Comparison of ENCODE assay signal across 11 cellular contexts in the genomic region with DNA sequence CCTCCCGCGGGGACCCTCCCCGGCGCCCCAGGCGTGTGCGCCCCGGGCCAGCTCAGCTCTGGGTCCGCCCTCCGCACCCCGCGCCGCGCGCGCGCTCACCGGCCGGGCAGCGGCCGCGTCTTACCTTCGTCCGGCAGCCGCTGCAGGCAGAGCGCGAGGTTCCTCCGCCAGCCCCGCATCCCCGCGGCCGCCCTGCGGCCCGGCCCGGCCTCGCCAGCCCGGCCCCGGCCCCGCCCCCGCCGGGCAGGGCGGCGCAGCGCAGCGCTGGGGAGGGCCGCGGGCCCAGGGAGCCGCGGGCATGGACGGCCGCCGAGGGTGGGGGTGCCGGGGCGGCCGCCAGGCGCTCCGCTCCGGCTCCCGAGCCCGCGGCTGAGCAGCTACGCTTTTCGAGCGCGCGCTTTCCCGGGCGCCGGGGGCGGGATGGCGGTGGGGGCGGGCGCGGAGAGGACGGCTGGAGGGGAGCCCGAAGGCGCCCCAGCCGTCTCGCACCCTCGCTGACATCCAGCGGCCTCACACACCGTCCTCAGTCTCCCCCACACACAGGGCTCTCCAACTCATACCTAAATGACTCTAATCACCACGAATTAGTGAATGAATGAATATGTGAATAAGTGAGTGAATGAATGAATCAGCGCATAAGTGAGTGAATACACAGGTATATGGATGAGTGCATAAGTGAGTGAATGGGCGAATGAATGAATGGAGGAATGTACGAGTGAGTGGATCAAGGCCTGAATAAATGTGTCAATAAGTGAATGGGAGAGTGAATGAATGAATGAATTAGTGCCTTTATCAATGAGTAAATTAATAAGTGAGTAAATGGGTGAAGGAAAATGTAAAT. TPM values are rescaled to one million over a fixed set of nuclear protein-coding genes. Genes with fewer than 3 reads are reported as not detected.
DNase-seq lines count a peak whose midpoint lies in the region; ATAC-seq, FAIRE-seq and TF ChIP-seq lines count a peak whose summit lies in the region.
"Had no signal": no experiment of that assay in that cellular context is flagged by ENCODE, and none has a peak within 500 bp of the region (broad histone marks: within the 10 kb centered on the region; RNA-seq: fewer than 3 reads in every experiment).

No MANE protein-coding gene starts in this region.

- whole genome bisulfite sequencing in HepG2 (ENCODE audit: low lambda C conversion rate): 42% methylated on average over 11 of the region's 85 CpGs
- WGBS in upper lobe of left lung, 2 donors: 8 to 41% methylated on average over 6 to 56 of the region's 85 CpGs

- peaks cover 61% of the 10 kb centered on the region for H3K27me3 Mint-ChIP-seq in activated CD4-positive, alpha-beta T cell treated with anti-CD3 and anti-CD28 coated beads for 36 hours
- H3K27me3 Mint-ChIP-seq in stimulated activated naive CD8-positive, alpha-beta T cell treated with anti-CD3 and anti-CD28 coated beads, Interleukin-15, amount 100 ng/mL, for 72 hours: peaks cover 73% of the 10 kb centered on the region

- CTCF ChIA-PET in activated CD4-positive, alpha-beta T cell treated with anti-CD3 and anti-CD28 coated beads for 36 hours (lab: Charles Lee): no interaction called here
- CTCF ChIA-PET in HepG2 (lab: Yijun Ruan, JAX; ENCODE audit: low intra/inter-chr PET ratio, low total read pairs): interaction anchor here (1.8 kb wide), 1 partner anchor 94 kb away, joined by 5 read pairs; no protein-coding TSS in a partner anchor

- H3K4me3 ChIP-seq in coronary artery (peak overlapping the region; percentile 63), HepG2 (replicated peaks in 1 of 3; ENCODE audit: insufficient read depth in 1 of 3, low read depth in 2 of 3, low read length in 3 of 3) (peak overlapping the region in 2 of 3 experiments; percentile 30 to 68; a peak in 3 of 6 replicates), upper lobe of left lung (peak overlapping the region in 3 of 4 donors; percentile 19 to 30 (median 29))

- TF ChIP-seq RAD21 in HepG2 (CRISPR knock-in tag; IDR thresholded peaks at IDR 0.05): no peak

- H3K27me3 ChIP-seq in HepG2 (ENCODE audit: control insufficient read depth in 1 of 2, insufficient read depth in 2 of 2, low read length in 2 of 2): peaks cover 3 to 42% of the 10 kb centered on the region in 2 experiments; a peak in 4 of 5 replicates
- H3K27me3 ChIP-seq in upper lobe of left lung: peaks cover 0 to 24% (median 10%) of the 10 kb centered on the region in 4 donors

- BruUV-seq in HepG2 (replicated peaks; lab: Mats Ljungman, UMichigan): no TSS peak

- no peak for TF ChIP-seq POLR2A in HepG2 (IDR thresholded peaks at IDR 0.05; ENCODE audit: insufficient read depth in 1 of 2, low read depth in 2 of 2, low read length in 2 of 2)
- TF ChIP-seq POLR2A in upper lobe of left lung (IDR thresholded peaks at IDR 0.05): no peak

- ATAC-seq in activated CD4-positive, alpha-beta T cell treated with anti-CD3 and anti-CD28 coated beads for 36 hours: peak; percentile 39
- ATAC-seq in HepG2 (peak; percentile 65), upper lobe of left lung (ENCODE audit: low FRiP score in 2 of 2) (no peak), GM19395 (IDR thresholded peaks at IDR 0.05; ENCODE audit: unreplicated experiment) (no peak), GM19452 (IDR thresholded peaks at IDR 0.05; ENCODE audit: unreplicated experiment) (no peak)
- ATAC-seq in stimulated activated naive CD8-positive, alpha-beta T cell treated with anti-CD3 and anti-CD28 coated beads, Interleukin-15, amount 100 ng/mL, for 72 hours: no peak

- no peak overlapping the region for H3K27ac ChIP-seq in coronary artery
- no peak overlapping the region for H3K27ac ChIP-seq in HepG2 (ENCODE audit: extremely low read length, insufficient read depth, low read length)
- no peak overlapping the region for H3K27ac ChIP-seq in upper lobe of left lung
- H3K27ac ChIP-seq: C4-2B had no signal

- H4K20me1 ChIP-seq in HepG2 (ENCODE audit: insufficient read depth, low read length): no peaks in the 10 kb centered on the region; the same call in 1 of the 2 replicates

- intact Hi-C loops in activated CD4-positive, alpha-beta T cell treated with anti-CD3 and anti-CD28 coated beads for 36 hours (cut with DNase I, micrococcal nuclease): no loop called here
- intact Hi-C loops in HepG2 (cut with micrococcal nuclease; ENCODE audit: unreplicated experiment): no loop called here

- no peaks in the 10 kb centered on the region for H3K79me2 ChIP-seq in HepG2 (ENCODE audit: insufficient read depth, low read length)

- no peak overlapping the region for H3K27ac Mint-ChIP-seq in activated CD4-positive, alpha-beta T cell treated with anti-CD3 and anti-CD28 coated beads for 36 hours
- H3K27ac Mint-ChIP-seq in stimulated activated naive CD8-positive, alpha-beta T cell treated with anti-CD3 and anti-CD28 coated beads, Interleukin-15, amount 100 ng/mL, for 72 hours: no peak overlapping the region

- POLR2A ChIA-PET in activated CD4-positive, alpha-beta T cell treated with anti-CD3 and anti-CD28 coated beads for 36 hours (lab: Charles Lee): no interaction called here
- POLR2A ChIA-PET in HepG2 (lab: Yijun Ruan, JAX): no interaction called here

- H3K36me3 Mint-ChIP-seq in activated CD4-positive, alpha-beta T cell treated with anti-CD3 and anti-CD28 coated beads for 36 hours (ENCODE audit: low read depth): no peaks in the 10 kb centered on the region

- no peak overlapping the region for H2AFZ ChIP-seq in HepG2 (ENCODE audit: low read length)

- TF ChIP-seq CTCF in coronary artery (IDR thresholded peaks at IDR 0.05): no peak
- no peak for TF ChIP-seq CTCF in HepG2 (CRISPR knock-in tag; IDR thresholded peaks at IDR 0.05)
- no peak for TF ChIP-seq CTCF in upper lobe of left lung (IDR thresholded peaks at IDR 0.05)

- 0 out of 2 replicates have a peak, but pooled peaks cover 9% of the 10 kb centered on the region for H3K4me1 ChIP-seq in HepG2 (ENCODE audit: insufficient read depth, low read length)
- peaks cover 5 to 14% (median 7%) of the 10 kb centered on the region in 4 donors for H3K4me1 ChIP-seq in upper lobe of left lung

- peaks cover 9% of the 10 kb centered on the region for H3K9me3 Mint-ChIP-seq in activated CD4-positive, alpha-beta T cell treated with anti-CD3 and anti-CD28 coated beads for 36 hours (ENCODE audit: low read depth)
- peaks cover 13 to 18% of the 10 kb centered on the region in 2 donors for H3K9me3 Mint-ChIP-seq in stimulated activated naive CD8-positive, alpha-beta T cell treated with anti-CD3 and anti-CD28 coated beads, Interleukin-15, amount 100 ng/mL, for 72 hours

- no peaks in the 10 kb centered on the region for H3K36me3 ChIP-seq in HepG2 (replicated peaks in 1 of 2; ENCODE audit: control insufficient read depth in 1 of 2, insufficient read depth in 2 of 2, low read length in 2 of 2)
- no peaks in the 10 kb centered on the region for H3K36me3 ChIP-seq in upper lobe of left lung

- in situ Hi-C loops in HepG2 (cut with HindIII; ENCODE audit: extremely low pct_ligation_motif_present, low pct_unique_long_range_greater_than_20kb): no loop called here

- peak overlapping the region; percentile 62 for H3K4me2 ChIP-seq in HepG2 (ENCODE audit: low read depth, low read length)

- H3K4me1 Mint-ChIP-seq in activated CD4-positive, alpha-beta T cell treated with anti-CD3 and anti-CD28 coated beads for 36 hours: no peaks in the 10 kb centered on the region
- peaks cover 8% of the 10 kb centered on the region for H3K4me1 Mint-ChIP-seq in stimulated activated naive CD8-positive, alpha-beta T cell treated with anti-CD3 and anti-CD28 coated beads, Interleukin-15, amount 100 ng/mL, for 72 hours

- no peak for FAIRE-seq in HepG2 (lab: Jason Lieb, UNC)

- H3K9ac ChIP-seq in HepG2 (ENCODE audit: insufficient read depth, low read depth, low read length): no peak overlapping the region

- no peak for DNase-seq in activated CD4-positive, alpha-beta T cell treated with anti-CD3 and anti-CD28 coated beads for 36 hours
- no peak for DNase-seq in activated CD4-positive, alpha-beta T cell treated with anti-CD3 and anti-CD28 coated beads, Interleukin-2, amount 50 U/mL, for 4 hours
- DNase-seq in coronary artery (ENCODE audit: low spot score) (no peak), HepG2 (ENCODE audit: low spot score) (no peak), upper lobe of left lung (no peak)
- DNase-seq in stimulated activated naive CD8-positive, alpha-beta T cell treated with anti-CD3 and anti-CD28 coated beads, Interleukin-15, amount 100 ng/mL, for 72 hours: no peak
- DNase-seq: activated T-cell treated with anti-CD3 and anti-CD28 coated beads, Interleukin-2, amount 50 U/mL, for 4 hours; MM.1S had no signal

- H3K9me3 ChIP-seq in HepG2 (ENCODE audit: low read length) (no peaks in the 10 kb centered on the region), upper lobe of left lung (no peaks in the 10 kb centered on the region)

- no peak for TF ChIP-seq EP300 in HepG2 (IDR thresholded peaks at IDR 0.05; ENCODE audit: low read depth in 2 of 2, low read length in 2 of 2)
- TF ChIP-seq EP300 in HepG2 (CRISPR knock-in tag; IDR thresholded peaks at IDR 0.05; ENCODE audit: borderline replicate concordance): no peak
- TF ChIP-seq EP300 in upper lobe of left lung (IDR thresholded peaks at IDR 0.05): no peak

- no peak overlapping the region for H3K4me3 Mint-ChIP-seq in activated CD4-positive, alpha-beta T cell treated with anti-CD3 and anti-CD28 coated beads for 36 hours
- no peak overlapping the region for H3K4me3 Mint-ChIP-seq in stimulated activated naive CD8-positive, alpha-beta T cell treated with anti-CD3 and anti-CD28 coated beads, Interleukin-15, amount 100 ng/mL, for 72 hours
- H3K4me3 Mint-ChIP-seq: activated T-cell treated with anti-CD3 and anti-CD28 coated beads, Interleukin-2, amount 50 U/mL, for 4 hours had no signal

RNA-seq across cellular contexts. Expression of a gene that starts 48.5 kb away (rescaled TPM):
- 10 to 100 TPM; 16.2 to 18.2 TPM for total RNA-seq in activated CD4-positive, alpha-beta T cell treated with anti-CD3 and anti-CD28 coated beads for 36 hours
- total RNA-seq in HepG2 (2016; rRNA removed; fragmentation: Illumina TruSeq; extraction: Trizol): 11.0 and 12.4 TPM in 2 replicates
- 1.1 and 1.3 TPM in 2 replicates for total RNA-seq in HepG2 (2016; cell fraction: cytosol; rRNA removed; fragmentation: Illumina TruSeq; extraction: Trizol; ENCODE audit: low read depth)
- 10.0 and 11.0 TPM in 2 replicates for total RNA-seq in HepG2 (2016; cell fraction: insoluble cytoplasmic fraction; rRNA removed; fragmentation: Illumina TruSeq; extraction: Trizol)
- 2.5 and 2.8 TPM in 2 replicates for total RNA-seq in HepG2 (2016; cell fraction: membrane; rRNA removed; fragmentation: Illumina TruSeq; extraction: Trizol)
- total RNA-seq in HepG2 (2016; cell fraction: nucleus; rRNA removed; fragmentation: Illumina TruSeq; extraction: Trizol): 18.2 and 18.6 TPM in 2 replicates
- 4.5 and 5.4 TPM in 2 replicates for polyA plus RNA-seq in HepG2 (2011; rRNA removed)
- 2.7 and 3.4 TPM in 2 replicates for polyA plus RNA-seq in HepG2 (2011; cell fraction: cytosol; rRNA removed)
- 11.4 and 15.7 TPM in 2 replicates for polyA plus RNA-seq in HepG2 (2011; cell fraction: nucleus; rRNA removed)
- 10.8 and 13.5 TPM in 2 replicates for polyA plus RNA-seq in HepG2 (2012)
- polyA plus RNA-seq in HepG2 (2016; cell fraction: cytosol; fragmentation: Illumina TruSeq; extraction: Trizol; ENCODE audit: low read depth): 1.2 and 1.6 TPM in 2 replicates
- polyA plus RNA-seq in HepG2 (2016; cell fraction: insoluble cytoplasmic fraction; fragmentation: Illumina TruSeq; extraction: Trizol; ENCODE audit: low read depth): 15.5 and 17.8 TPM in 2 replicates
- polyA plus RNA-seq in HepG2 (2016; cell fraction: membrane; fragmentation: Illumina TruSeq; extraction: Trizol; ENCODE audit: low read depth): 2.6 and 3.0 TPM in 2 replicates
- 21.4 and 21.8 TPM in 2 replicates for polyA plus RNA-seq in HepG2 (2016; cell fraction: nucleus; fragmentation: Illumina TruSeq; extraction: Trizol; ENCODE audit: insufficient read depth, low read depth)
- polyA minus RNA-seq in HepG2 (2011; rRNA and poly(A)+ RNA removed; ENCODE audit: low replicate concordance): 4.1 and 5.1 TPM in 2 replicates
- 3.6 and 4.7 TPM in 2 replicates for polyA minus RNA-seq in HepG2 (2011; cell fraction: cytosol; rRNA and poly(A)+ RNA removed)
- 20.6 and 21.2 TPM in 2 replicates for polyA minus RNA-seq in HepG2 (2011; cell fraction: nucleus; rRNA and poly(A)+ RNA removed)
- 10 to 100 TPM; 14.1 to 28.3 (median 21.8) TPM for total RNA-seq in upper lobe of left lung

Comparison
In these comparisons a context has a peak if more than half of its experiments do, and no peak if none do; other contexts are left out.
1. ATAC-seq: peak in activated CD4-positive, alpha-beta T cell treated with anti-CD3 and anti-CD28 coated beads for 36 hours (single experiment) and HepG2 (single experiment); none in upper lobe of left lung (0 of 2), GM19395 (single experiment), stimulated activated naive CD8-positive, alpha-beta T cell treated with anti-CD3 and anti-CD28 coated beads, Interleukin-15, amount 100 ng/mL, for 72 hours (single experiment) and GM19452 (single experiment).
2. Peak in every context shown above with its lines, with median percentiles within 50 percentile points of each other: H3K4me3 ChIP-seq.